8 cellular contexts compared by ENCODE assay signal in genomic region chr9:34177906-34178697, GRCh38. TPM values are rescaled to one million over a fixed set of nuclear protein-coding genes. Genes with fewer than 3 reads are reported as not detected.
DNase-seq lines count a peak whose midpoint lies in the region; ATAC-seq and TF ChIP-seq lines count a peak whose summit lies in the region.

No MANE protein-coding gene starts in this region.

- H3K27me3 Mint-ChIP-seq in Caco-2 (ENCODE audit: insufficient read depth, unreplicated experiment): no peaks in the 10 kb centered on the region

- no peaks in the 10 kb centered on the region for H3K4me1 Mint-ChIP-seq in Caco-2 (ENCODE audit: low read depth, unreplicated experiment)

- H3K9ac ChIP-seq in mucosa of stomach (ENCODE audit: low read length): peak overlapping the region; percentile 94

- ATAC-seq in HG03460 (IDR thresholded peaks at IDR 0.05; ENCODE audit: unreplicated experiment) (peak; percentile 13), GM19328 (IDR thresholded peaks at IDR 0.05; ENCODE audit: unreplicated experiment) (no peak)

- TF ChIP-seq CTCF in Caco-2 (IDR thresholded peaks at IDR 0.05; ENCODE audit: insufficient read depth in 1 of 2, low read depth in 1 of 2, low read length in 1 of 2, severe bottlenecking in 1 of 2, unreplicated experiment in 1 of 2): no peak
- no peak for TF ChIP-seq CTCF in cardiac fibroblast (IDR thresholded peaks at IDR 0.05; ENCODE audit: low read depth, low read length)

- peaks cover 21% of the 10 kb centered on the region for H3K36me3 Mint-ChIP-seq in Caco-2 (ENCODE audit: insufficient read depth, unreplicated experiment)

- DNase-seq in Caco-2 (no peak), cardiac fibroblast (ENCODE audit: low read depth in 2 of 2) (no peak), DMS114 treated with DMSO at 0.1 percent for 48 hours (lab: John Stamatoyannopoulos, UW; ENCODE audit: unreplicated experiment) (no peak), ureter (ENCODE audit: low spot score) (no peak), retina (no peak)

- H3K9me3 ChIP-seq in Caco-2 (no peaks in the 10 kb centered on the region), mucosa of stomach (ENCODE audit: control insufficient read depth, low read length) (no peaks in the 10 kb centered on the region)

- H3K4me3 Mint-ChIP-seq in Caco-2 (ENCODE audit: unreplicated experiment): peak overlapping the region; percentile 100

- H3K36me3 ChIP-seq in Caco-2 (ENCODE audit: control insufficient read depth, insufficient read depth, low read length) (no peaks in the 10 kb centered on the region), mucosa of stomach (ENCODE audit: control insufficient read depth, insufficient read depth, low read length) (no peaks in the 10 kb centered on the region)

- H3K27me3 ChIP-seq in Caco-2 (replicated peaks; ENCODE audit: control insufficient read depth, insufficient read depth, low read length) (no peaks in the 10 kb centered on the region), mucosa of stomach (ENCODE audit: control insufficient read depth, insufficient read depth, low read length) (no peaks in the 10 kb centered on the region)

- BruUV-seq in Caco-2 (replicated peaks; lab: Mats Ljungman, UMichigan): TSS peak; percentile 88

- peak overlapping the region; percentile 69 for H3K4me3 ChIP-seq in Caco-2 (ENCODE audit: low read depth, low read length)
- peak overlapping the region; percentile 64 to 87 for H3K4me3 ChIP-seq in cardiac fibroblast (replicated peaks in 1 of 2; ENCODE audit: low read depth in 2 of 2, low read length in 2 of 2)
- peak overlapping the region; percentile 86 for H3K4me3 ChIP-seq in mucosa of stomach (ENCODE audit: low read length)

- POLR2A ChIA-PET in Caco-2 (lab: Charles Lee): interaction anchor here (0.5 to 1.2 kb wide), 18 partner anchors 7 to 1636 kb away, joined by 3 to 8 read pairs (median 4); partner anchors contain the start of gene NOL6

- CTCF ChIA-PET in Caco-2 (lab: Charles Lee): interaction anchor here (0.8 to 1.0 kb wide), 4 partner anchors 8 to 75 kb away, joined by 3 to 5 read pairs (median 4); no protein-coding TSS in a partner anchor

- H3K27ac Mint-ChIP-seq in Caco-2 (ENCODE audit: unreplicated experiment): peak overlapping the region; percentile 98

- H3K4me1 ChIP-seq in Caco-2: no peaks in the 10 kb centered on the region; the same call in 1 of the 2 replicates
- H3K4me1 ChIP-seq in mucosa of stomach (ENCODE audit: control insufficient read depth, insufficient read depth, low read length): no peaks in the 10 kb centered on the region

- no peaks in the 10 kb centered on the region for H3K9me3 Mint-ChIP-seq in Caco-2 (ENCODE audit: unreplicated experiment)

- intact Hi-C loops in Caco-2 (cut with micrococcal nuclease; ENCODE audit: unreplicated experiment): loop anchor here (1.0 to 2.0 kb wide), 2 partner anchors 29 to 52 kb away; partner anchors contain the start of gene DCAF12

RNA-seq across cellular contexts. Expression of gene UBAP1, which starts 0.7 kb away (rescaled TPM):
- total RNA-seq in Caco-2 (2022) (32.5 and 33.2 TPM in 2 replicates), ureter (47.0 TPM)

RNA-seq across cellular contexts. Expression of gene DCAF12, which starts 51.6 kb away (rescaled TPM):
- 33.0 and 34.1 TPM in 2 replicates for total RNA-seq in Caco-2 (2022)
- 31.6 TPM for total RNA-seq in ureter
